Comparison of ENCODE assay signal across 7 cellular contexts in the genomic region with DNA sequence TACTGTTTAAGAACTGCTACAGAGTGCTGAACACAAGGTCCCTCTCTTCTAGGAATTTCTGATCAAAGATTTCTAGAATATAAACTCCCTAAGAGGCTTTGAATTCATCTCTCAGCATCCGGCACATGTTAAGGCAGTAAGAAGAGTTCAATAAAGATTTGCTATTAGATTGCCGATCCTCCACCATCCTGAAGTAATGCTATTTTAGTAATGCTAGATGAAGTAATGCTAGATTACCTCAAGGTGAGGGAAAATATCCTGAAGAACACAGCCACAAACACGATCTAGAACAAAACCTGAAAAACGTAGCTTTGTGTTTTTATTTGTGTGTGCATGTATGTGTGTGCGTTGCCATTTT. TPM values are rescaled to one million over a fixed set of nuclear protein-coding genes. Genes with fewer than 3 reads are reported as not detected.
DNase-seq lines count a peak whose midpoint lies in the region; ATAC-seq lines count a peak whose summit lies in the region.

No MANE protein-coding gene starts in this region.

- H3K9me3 Mint-ChIP-seq in activated CD8-positive, alpha-beta T cell treated with anti-CD3 and anti-CD28 coated beads, Interleukin-2, amount 10 ng/mL, durations not matched to agents 7 days and 5 days (ENCODE audit: insufficient read depth) = no peaks in the 10 kb centered on the region
- no peaks in the 10 kb centered on the region for H3K9me3 Mint-ChIP-seq in stimulated activated naive CD8-positive, alpha-beta T cell treated with anti-CD3 and anti-CD28 coated beads, Interleukin-15, amount 100 ng/mL, for 72 hours

- ATAC-seq in activated CD8-positive, alpha-beta T cell treated with anti-CD3 and anti-CD28 coated beads, Interleukin-2, amount 10 ng/mL, durations not matched to agents 7 days and 5 days = no peak
- no peak for ATAC-seq in stimulated activated naive CD8-positive, alpha-beta T cell treated with anti-CD3 and anti-CD28 coated beads, Interleukin-15, amount 100 ng/mL, for 72 hours
- ATAC-seq in HG02885 (IDR thresholded peaks at IDR 0.05; ENCODE audit: poor library complexity, unreplicated experiment) = no peak

- peak overlapping the region; percentile 100 for H3K27ac Mint-ChIP-seq in activated CD8-positive, alpha-beta T cell treated with anti-CD3 and anti-CD28 coated beads, Interleukin-2, amount 10 ng/mL, durations not matched to agents 7 days and 5 days
- H3K27ac Mint-ChIP-seq in stimulated activated naive CD8-positive, alpha-beta T cell treated with anti-CD3 and anti-CD28 coated beads, Interleukin-15, amount 100 ng/mL, for 72 hours = peak overlapping the region; percentile 99

- H3K4me3 Mint-ChIP-seq in activated CD8-positive, alpha-beta T cell treated with anti-CD3 and anti-CD28 coated beads, Interleukin-2, amount 10 ng/mL, durations not matched to agents 7 days and 5 days = peak overlapping the region; percentile 90
- peak overlapping the region; percentile 83 to 91 for H3K4me3 Mint-ChIP-seq in stimulated activated naive CD8-positive, alpha-beta T cell treated with anti-CD3 and anti-CD28 coated beads, Interleukin-15, amount 100 ng/mL, for 72 hours

- H3K9ac ChIP-seq in HUES6 (ENCODE audit: low read length) = peak overlapping the region; percentile 100

- H3K4me1 ChIP-seq in HUES6 (ENCODE audit: control insufficient read depth, insufficient read depth, low read length) = peaks cover 22% of the 10 kb centered on the region

- H3K27me3 Mint-ChIP-seq in activated CD8-positive, alpha-beta T cell treated with anti-CD3 and anti-CD28 coated beads, Interleukin-2, amount 10 ng/mL, durations not matched to agents 7 days and 5 days (ENCODE audit: low read depth) = no peaks in the 10 kb centered on the region
- H3K27me3 Mint-ChIP-seq in stimulated activated naive CD8-positive, alpha-beta T cell treated with anti-CD3 and anti-CD28 coated beads, Interleukin-15, amount 100 ng/mL, for 72 hours = no peaks in the 10 kb centered on the region

- peaks cover 30% of the 10 kb centered on the region for H3K36me3 ChIP-seq in HUES6 (ENCODE audit: control insufficient read depth, insufficient read depth, low read length)

- H3K36me3 Mint-ChIP-seq in activated CD8-positive, alpha-beta T cell treated with anti-CD3 and anti-CD28 coated beads, Interleukin-2, amount 10 ng/mL, durations not matched to agents 7 days and 5 days (ENCODE audit: low read depth) = peaks cover 69% of the 10 kb centered on the region

- H3K9me3 ChIP-seq in HUES6 (ENCODE audit: control insufficient read depth, insufficient read depth, low read depth, low read length) (no peaks in the 10 kb centered on the region), iPS-18c (ENCODE audit: control insufficient read depth, insufficient read depth, low read length) (no peaks in the 10 kb centered on the region)

- H3K4me3 ChIP-seq in HUES6 (ENCODE audit: low read depth, low read length) (peak overlapping the region; percentile 97), iPS-18c (ENCODE audit: insufficient read depth, low read depth, low read length) (peak overlapping the region; percentile 91)

- POLR2A ChIA-PET in activated CD8-positive, alpha-beta T cell treated with anti-CD3 and anti-CD28 coated beads, Interleukin-2, amount 10 ng/mL, durations not matched to agents 7 days and 5 days (lab: Charles Lee) = interaction anchor here (0.6 to 6.5 kb wide), 16 partner anchors 11 to 689 kb away, joined by 3 to 218 read pairs (median 4); a partner anchor contains a TSS

- no peaks in the 10 kb centered on the region for H3K27me3 ChIP-seq in HUES6 (ENCODE audit: control insufficient read depth, insufficient read depth, low read length)

- peak overlapping the region; percentile 100 for H3K27ac ChIP-seq in HUES6 (ENCODE audit: low read depth, low read length)

- CTCF ChIA-PET in activated CD8-positive, alpha-beta T cell treated with anti-CD3 and anti-CD28 coated beads, Interleukin-2, amount 10 ng/mL, durations not matched to agents 7 days and 5 days (lab: Charles Lee) = interaction anchor here (0.7 to 3.5 kb wide), 6 partner anchors 10 to 344 kb away, joined by 3 to 18 read pairs (median 5); a partner anchor contains a TSS

- no peak for DNase-seq in activated CD8-positive, alpha-beta T cell treated with anti-CD3 and anti-CD28 coated beads, Interleukin-2, amount 10 ng/mL, durations not matched to agents 7 days and 5 days
- DNase-seq in stimulated activated naive CD8-positive, alpha-beta T cell treated with anti-CD3 and anti-CD28 coated beads, Interleukin-15, amount 100 ng/mL, for 72 hours = no peak
- no peak for DNase-seq in cerebellar nuclear complex (lab: John Stamatoyannopoulos, UW)
- DNase-seq in NCI-H128 (lab: John Stamatoyannopoulos, UW; ENCODE audit: unreplicated experiment) = no peak

- peaks cover 77% of the 10 kb centered on the region for H3K4me1 Mint-ChIP-seq in activated CD8-positive, alpha-beta T cell treated with anti-CD3 and anti-CD28 coated beads, Interleukin-2, amount 10 ng/mL, durations not matched to agents 7 days and 5 days (ENCODE audit: low read depth)
- peaks cover 80% of the 10 kb centered on the region for H3K4me1 Mint-ChIP-seq in stimulated activated naive CD8-positive, alpha-beta T cell treated with anti-CD3 and anti-CD28 coated beads, Interleukin-15, amount 100 ng/mL, for 72 hours

RNA-seq across cellular contexts. Expression of a gene that starts 0.9 kb away (rescaled TPM):
- total RNA-seq in activated CD8-positive, alpha-beta T cell treated with anti-CD3 and anti-CD28 coated beads, Interleukin-2, amount 10 ng/mL, durations not matched to agents 7 days and 5 days = 100 to 1,000 TPM; 402 to 404 TPM

RNA-seq across cellular contexts. Expression of a gene that starts 13.4 kb away (rescaled TPM):
- total RNA-seq in activated CD8-positive, alpha-beta T cell treated with anti-CD3 and anti-CD28 coated beads, Interleukin-2, amount 10 ng/mL, durations not matched to agents 7 days and 5 days = 100 to 1,000 TPM; 858 to 901 TPM

RNA-seq across cellular contexts. Expression of a gene that starts 41.2 kb away (rescaled TPM):
- total RNA-seq in activated CD8-positive, alpha-beta T cell treated with anti-CD3 and anti-CD28 coated beads, Interleukin-2, amount 10 ng/mL, durations not matched to agents 7 days and 5 days = 1 to 10 TPM; 1.3 to 1.5 TPM
